12 cellular contexts compared by ENCODE assay signal in genomic region chr5:111494350-111494999, GRCh38. TPM values are rescaled to one million over a fixed set of nuclear protein-coding genes. Genes with fewer than 3 reads are reported as not detected.
DNase-seq lines count a peak whose midpoint lies in the region; ATAC-seq lines count a peak whose summit lies in the region.
"Had no signal": no experiment of that assay in that cellular context is flagged by ENCODE, and none has a peak within 500 bp of the region (broad histone marks: within the 10 kb centered on the region; RNA-seq: fewer than 3 reads in every experiment).

No MANE protein-coding gene starts in this region.

- H3K4me3 Mint-ChIP-seq in T-helper 1 cell treated with Interleukin-12 subunit alpha and Interleukin-12 subunit beta and Interleukin-4 antibody, amounts not matched to agents 30 μg/mL and 1 μg/mL, for 36 hours, result no peak overlapping the region
- H3K4me3 Mint-ChIP-seq in activated naive CD8-positive, alpha-beta T cell treated with anti-CD3 and anti-CD28 coated beads for 36 hours, result no peak overlapping the region
- H3K4me3 Mint-ChIP-seq: activated B cell treated with CpG ODN at 0.5 μM for 24 hours, naive B cell had no signal

- H3K36me3 Mint-ChIP-seq in T-helper 1 cell treated with Interleukin-12 subunit alpha and Interleukin-12 subunit beta and Interleukin-4 antibody, amounts not matched to agents 30 μg/mL and 1 μg/mL, for 36 hours (ENCODE audit: low read depth), result peaks cover 47% of the 10 kb centered on the region
- H3K36me3 Mint-ChIP-seq in activated naive CD8-positive, alpha-beta T cell treated with anti-CD3 and anti-CD28 coated beads for 36 hours, result peaks cover 31% of the 10 kb centered on the region

- ATAC-seq in left colon, result no peak
- ATAC-seq: Panc1 had no signal

- no peak for DNase-seq in T-helper 1 cell
- peak; percentile 39 for DNase-seq in HPDE6-E6E7 (ENCODE audit: extremely low spot score)
- no peak for DNase-seq in activated naive CD8-positive, alpha-beta T cell treated with anti-CD3 and anti-CD28 coated beads for 36 hours
- peak; percentile 12 for DNase-seq in myocyte (ENCODE audit: low read depth)
- DNase-seq in iPS-NIHi7 (ENCODE audit: extremely low spot score), result no peak
- DNase-seq in left colon, result no peak
- no peak for DNase-seq in UCSD-AML1 (lab: John Stamatoyannopoulos, UW; ENCODE audit: unreplicated experiment)
- DNase-seq: activated B cell treated with CpG ODN at 0.5 μM for 24 hours, adrenal gland, naive B cell had no signal

- peak overlapping the region; percentile 65 for H3K27ac Mint-ChIP-seq in T-helper 1 cell treated with Interleukin-12 subunit alpha and Interleukin-12 subunit beta and Interleukin-4 antibody, amounts not matched to agents 30 μg/mL and 1 μg/mL, for 36 hours
- H3K27ac Mint-ChIP-seq in activated naive CD8-positive, alpha-beta T cell treated with anti-CD3 and anti-CD28 coated beads for 36 hours, result peak overlapping the region; percentile 79
- H3K27ac Mint-ChIP-seq: activated B cell treated with CpG ODN at 0.5 μM for 24 hours had no signal

- H3K27me3 Mint-ChIP-seq in T-helper 1 cell treated with Interleukin-12 subunit alpha and Interleukin-12 subunit beta and Interleukin-4 antibody, amounts not matched to agents 30 μg/mL and 1 μg/mL, for 36 hours (ENCODE audit: low read depth), result no peaks in the 10 kb centered on the region
- H3K27me3 Mint-ChIP-seq in activated naive CD8-positive, alpha-beta T cell treated with anti-CD3 and anti-CD28 coated beads for 36 hours, result no peaks in the 10 kb centered on the region
- H3K27me3 Mint-ChIP-seq: activated B cell treated with CpG ODN at 0.5 μM for 24 hours, naive B cell had no signal

- H3K9me3 Mint-ChIP-seq in T-helper 1 cell treated with Interleukin-12 subunit alpha and Interleukin-12 subunit beta and Interleukin-4 antibody, amounts not matched to agents 30 μg/mL and 1 μg/mL, for 36 hours, result no peaks in the 10 kb centered on the region
- H3K9me3 Mint-ChIP-seq in activated naive CD8-positive, alpha-beta T cell treated with anti-CD3 and anti-CD28 coated beads for 36 hours, result no peaks in the 10 kb centered on the region
- H3K9me3 Mint-ChIP-seq: activated B cell treated with CpG ODN at 0.5 μM for 24 hours, naive B cell had no signal

- H3K4me1 Mint-ChIP-seq in T-helper 1 cell treated with Interleukin-12 subunit alpha and Interleukin-12 subunit beta and Interleukin-4 antibody, amounts not matched to agents 30 μg/mL and 1 μg/mL, for 36 hours (ENCODE audit: low read depth), result peaks cover 22% of the 10 kb centered on the region
- peaks cover 27% of the 10 kb centered on the region for H3K4me1 Mint-ChIP-seq in activated naive CD8-positive, alpha-beta T cell treated with anti-CD3 and anti-CD28 coated beads for 36 hours

- intact Hi-C loops in left colon (cut with DNase I, micrococcal nuclease), result no loop called here

RNA-seq across cellular contexts. Expression of gene STARD4, which starts 17.9 kb away (rescaled TPM):
- 10 to 100 TPM; 71.6 to 71.8 TPM for total RNA-seq in activated naive CD8-positive, alpha-beta T cell treated with anti-CD3 and anti-CD28 coated beads for 36 hours
- total RNA-seq in myocyte (58.5 and 124 TPM in 2 replicates), left colon (10 to 100 TPM; 37.5 to 54.9 TPM)
- polyA plus RNA-seq in myocyte (2012), result 20.2 TPM

Comparison
In these comparisons a context has a peak if more than half of its experiments do, and no peak if none do; other contexts are left out.
1. DNase-seq: peak in HPDE6-E6E7 (single experiment) and myocyte (single experiment); none in T-helper 1 cell (0 of 5), activated naive CD8-positive, alpha-beta T cell treated with anti-CD3 and anti-CD28 coated beads for 36 hours (single experiment), iPS-NIHi7 (single experiment), left colon (0 of 2) and UCSD-AML1 (single experiment).